In the genomic region with DNA sequence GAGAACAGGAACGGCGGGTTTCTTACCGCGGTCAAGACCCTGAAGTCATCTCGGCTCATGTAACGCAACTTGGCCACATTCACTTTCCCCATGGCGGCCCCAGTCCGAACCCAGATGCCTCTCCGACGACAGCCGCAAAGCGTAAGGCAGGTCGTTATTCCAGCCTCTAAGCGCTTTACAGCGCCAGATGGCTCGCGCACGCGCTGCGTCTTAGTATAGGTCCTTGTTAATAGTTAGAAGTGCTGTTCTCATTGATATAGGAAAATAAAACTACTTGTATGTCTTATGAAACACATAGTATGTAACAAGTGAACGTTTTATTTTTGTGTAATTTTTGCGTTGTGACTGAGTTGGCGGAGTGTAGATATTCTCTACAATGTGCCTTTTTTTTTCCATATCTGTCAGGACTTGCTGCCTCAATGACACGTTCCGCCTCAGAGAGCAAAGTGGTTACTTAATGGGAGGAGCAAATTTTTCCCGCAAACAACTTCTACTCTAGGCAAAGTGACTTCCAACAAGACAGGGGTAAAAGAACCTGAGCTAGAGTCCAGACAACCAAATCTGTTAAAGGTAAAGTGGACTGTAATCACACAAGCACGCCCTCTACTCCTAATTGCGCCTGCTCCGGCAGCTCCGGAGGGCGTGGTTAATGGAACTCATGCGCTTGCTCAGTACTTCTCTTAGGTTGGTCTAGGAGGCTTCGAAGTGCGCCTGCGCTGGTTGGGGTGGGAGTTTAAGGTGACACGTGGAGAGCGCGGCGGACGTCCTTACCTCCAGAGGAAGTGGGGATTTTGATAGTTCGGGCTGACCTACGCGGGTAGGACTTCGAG, we compare ENCODE assay signal across 1 cellular context.
TF ChIP-seq lines count a peak whose summit lies in the region.

A gene (minus strand): TSS at position 148 of the 830 bp plus-strand sequence. CDS start 56 bp downstream, at position 92.

TF ChIP-seq in HepG2, 621 proteins besides CTCF, POLR2A, EP300 and RAD21 (continued from another document):
- TF ChIP-seq, protein P1, sequence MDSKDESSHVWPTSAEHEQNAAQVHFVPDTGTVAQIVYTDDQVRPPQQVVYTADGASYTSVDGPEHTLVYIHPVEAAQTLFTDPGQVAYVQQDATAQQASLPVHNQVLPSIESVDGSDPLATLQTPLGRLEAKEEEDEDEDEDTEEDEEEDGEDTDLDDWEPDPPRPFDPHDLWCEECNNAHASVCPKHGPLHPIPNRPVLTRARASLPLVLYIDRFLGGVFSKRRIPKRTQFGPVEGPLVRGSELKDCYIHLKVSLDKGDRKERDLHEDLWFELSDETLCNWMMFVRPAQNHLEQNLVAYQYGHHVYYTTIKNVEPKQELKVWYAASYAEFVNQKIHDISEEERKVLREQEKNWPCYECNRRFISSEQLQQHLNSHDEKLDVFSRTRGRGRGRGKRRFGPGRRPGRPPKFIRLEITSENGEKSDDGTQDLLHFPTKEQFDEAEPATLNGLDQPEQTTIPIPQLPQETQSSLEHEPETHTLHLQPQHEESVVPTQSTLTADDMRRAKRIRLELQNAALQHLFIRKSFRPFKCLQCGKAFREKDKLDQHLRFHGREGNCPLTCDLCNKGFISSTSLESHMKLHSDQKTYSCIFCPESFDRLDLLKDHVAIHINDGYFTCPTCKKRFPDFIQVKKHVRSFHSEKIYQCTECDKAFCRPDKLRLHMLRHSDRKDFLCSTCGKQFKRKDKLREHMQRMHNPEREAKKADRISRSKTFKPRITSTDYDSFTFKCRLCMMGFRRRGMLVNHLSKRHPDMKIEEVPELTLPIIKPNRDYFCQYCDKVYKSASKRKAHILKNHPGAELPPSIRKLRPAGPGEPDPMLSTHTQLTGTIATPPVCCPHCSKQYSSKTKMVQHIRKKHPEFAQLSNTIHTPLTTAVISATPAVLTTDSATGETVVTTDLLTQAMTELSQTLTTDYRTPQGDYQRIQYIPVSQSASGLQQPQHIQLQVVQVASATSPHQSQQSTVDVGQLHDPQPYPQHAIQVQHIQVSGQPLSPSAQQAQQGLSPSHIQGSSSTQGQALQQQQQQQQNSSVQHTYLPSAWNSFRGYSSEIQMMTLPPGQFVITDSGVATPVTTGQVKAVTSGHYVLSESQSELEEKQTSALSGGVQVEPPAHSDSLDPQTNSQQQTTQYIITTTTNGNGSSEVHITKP (CRISPR knock-in tag; IDR thresholded peaks at IDR 0.05; ENCODE audit: low read depth): 0 out of 2 replicates have a peak, but pooled peaks have one; percentile 36
- TF ChIP-seq, protein P2, sequence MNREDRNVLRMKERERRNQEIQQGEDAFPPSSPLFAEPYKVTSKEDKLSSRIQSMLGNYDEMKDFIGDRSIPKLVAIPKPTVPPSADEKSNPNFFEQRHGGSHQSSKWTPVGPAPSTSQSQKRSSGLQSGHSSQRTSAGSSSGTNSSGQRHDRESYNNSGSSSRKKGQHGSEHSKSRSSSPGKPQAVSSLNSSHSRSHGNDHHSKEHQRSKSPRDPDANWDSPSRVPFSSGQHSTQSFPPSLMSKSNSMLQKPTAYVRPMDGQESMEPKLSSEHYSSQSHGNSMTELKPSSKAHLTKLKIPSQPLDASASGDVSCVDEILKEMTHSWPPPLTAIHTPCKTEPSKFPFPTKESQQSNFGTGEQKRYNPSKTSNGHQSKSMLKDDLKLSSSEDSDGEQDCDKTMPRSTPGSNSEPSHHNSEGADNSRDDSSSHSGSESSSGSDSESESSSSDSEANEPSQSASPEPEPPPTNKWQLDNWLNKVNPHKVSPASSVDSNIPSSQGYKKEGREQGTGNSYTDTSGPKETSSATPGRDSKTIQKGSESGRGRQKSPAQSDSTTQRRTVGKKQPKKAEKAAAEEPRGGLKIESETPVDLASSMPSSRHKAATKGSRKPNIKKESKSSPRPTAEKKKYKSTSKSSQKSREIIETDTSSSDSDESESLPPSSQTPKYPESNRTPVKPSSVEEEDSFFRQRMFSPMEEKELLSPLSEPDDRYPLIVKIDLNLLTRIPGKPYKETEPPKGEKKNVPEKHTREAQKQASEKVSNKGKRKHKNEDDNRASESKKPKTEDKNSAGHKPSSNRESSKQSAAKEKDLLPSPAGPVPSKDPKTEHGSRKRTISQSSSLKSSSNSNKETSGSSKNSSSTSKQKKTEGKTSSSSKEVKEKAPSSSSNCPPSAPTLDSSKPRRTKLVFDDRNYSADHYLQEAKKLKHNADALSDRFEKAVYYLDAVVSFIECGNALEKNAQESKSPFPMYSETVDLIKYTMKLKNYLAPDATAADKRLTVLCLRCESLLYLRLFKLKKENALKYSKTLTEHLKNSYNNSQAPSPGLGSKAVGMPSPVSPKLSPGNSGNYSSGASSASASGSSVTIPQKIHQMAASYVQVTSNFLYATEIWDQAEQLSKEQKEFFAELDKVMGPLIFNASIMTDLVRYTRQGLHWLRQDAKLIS (CRISPR knock-in tag; IDR thresholded peaks at IDR 0.05): no peak
TF ChIP-seq in HepG2: peak in this region for 313.
